In genomic region chr2:64019083-64019974, GRCh38 we compare ENCODE assay signal across 8 cellular contexts. TPM values are rescaled to one million over a fixed set of nuclear protein-coding genes. Genes with fewer than 3 reads are reported as not detected.
DNase-seq lines count a peak whose midpoint lies in the region; ATAC-seq and TF ChIP-seq lines count a peak whose summit lies in the region.

VPS54 (minus strand) TSS chr2:64019428; CDS start chr2:63983999, 35,429 bp downstream.

- H3K27ac ChIP-seq in BLaER1 treated with 17β-estradiol and CSF1 and Interleukin-3, amounts not matched to agents 10 nM and 100 nM = peak within 1 kb of the TSS; percentile 93 to 99 (median 98)
- H3K27ac ChIP-seq in neural cell (ENCODE audit: low read length) (peak within 1 kb of the TSS; percentile 75), stomach (peak within 1 kb of the TSS; percentile 95 to 100 (median 98))

- no peaks in the 10 kb centered on the region for H3K36me3 ChIP-seq in BLaER1 treated with 17β-estradiol and CSF1 and Interleukin-3, amounts not matched to agents 10 nM and 100 nM
- H3K36me3 ChIP-seq in neural cell (ENCODE audit: insufficient read depth, low read length) (no peaks in the 10 kb centered on the region), stomach (no peaks in the 10 kb centered on the region)

- peak; percentile 75 for ATAC-seq in HG03354 (IDR thresholded peaks at IDR 0.05; ENCODE audit: poor library complexity, severe bottlenecking, unreplicated experiment)

- peaks cover 17 to 43% (median 30%) of the 10 kb centered on the region in 10 experiments for H3K4me1 ChIP-seq in BLaER1 treated with 17β-estradiol and CSF1 and Interleukin-3, amounts not matched to agents 10 nM and 100 nM
- peaks cover 4 to 60% (median 44%) of the 10 kb centered on the region in 4 donors for H3K4me1 ChIP-seq in stomach

- H3K9ac ChIP-seq in BLaER1 treated with 17β-estradiol and CSF1 and Interleukin-3, amounts not matched to agents 10 nM and 100 nM = peak within 1 kb of the TSS; percentile 96 to 99 (median 98)
- peak within 1 kb of the TSS; percentile 83 for H3K9ac ChIP-seq in neural cell (ENCODE audit: low read length)

- no peaks in the 10 kb centered on the region for H3K9me2 ChIP-seq in neural cell (ENCODE audit: insufficient read depth, low read length)

- H3K27me3 ChIP-seq in BLaER1 treated with 17β-estradiol and CSF1 and Interleukin-3, amounts not matched to agents 10 nM and 100 nM = no peaks in the 10 kb centered on the region
- H3K27me3 ChIP-seq in neural cell (ENCODE audit: insufficient read depth, low read depth, low read length) (no peaks in the 10 kb centered on the region), stomach (no peaks in the 10 kb centered on the region)

- TF ChIP-seq RAD21 in neural cell (conservative IDR thresholded peaks at IDR 0.05) = no peak

- 1 to 3% (median 2%) methylated on average over 13 to 77 of the region's 77 CpGs for WGBS in stomach, 5 donors

- H3F3A ChIP-seq in neural cell (ENCODE audit: insufficient read depth, low read length, poor library complexity, severe bottlenecking) = no peaks in the 10 kb centered on the region

- TF ChIP-seq CTCF in fibroblast of the aortic adventitia (IDR thresholded peaks at IDR 0.05; ENCODE audit: insufficient read depth, low read length) (no peak), neural cell (IDR thresholded peaks at IDR 0.05; ENCODE audit: poor library complexity, severe bottlenecking) (peak; percentile 25), stomach (IDR thresholded peaks at IDR 0.05) (no peak)

- intact Hi-C loops in stomach (cut with DNase I; ENCODE audit: low total_unique reads) = no loop called here

- peak; percentile 67 for DNase-seq in RKO (ENCODE audit: low spot score)
- peak; percentile 49 for DNase-seq in activated effector memory CD4-positive, alpha-beta T cell treated with Interleukin-2 at 50 U/mL for 16 hours
- peak; percentile 62 for DNase-seq in fibroblast of the aortic adventitia (ENCODE audit: low read depth)
- peak; percentile 59 for DNase-seq in stomach

- H2AFZ ChIP-seq in neural cell (ENCODE audit: low read depth, low read length) = peak within 1 kb of the TSS; percentile 95

- peak within 1 kb of the TSS; percentile 69 to 93 (median 86) for H3K4me2 ChIP-seq in BLaER1 treated with 17β-estradiol and CSF1 and Interleukin-3, amounts not matched to agents 10 nM and 100 nM
- peak within 1 kb of the TSS; percentile 78 for H3K4me2 ChIP-seq in neural cell (ENCODE audit: low read length)

- TF ChIP-seq EP300 in neural cell (conservative IDR thresholded peaks at IDR 0.05; ENCODE audit: poor library complexity, severe bottlenecking) (peak; percentile 31), stomach (IDR thresholded peaks at IDR 0.05) (no peak)

- H3K9me3 ChIP-seq in BLaER1 treated with 17β-estradiol and CSF1 and Interleukin-3, amounts not matched to agents 10 nM and 100 nM (replicated peaks in 1 of 11) = no peaks in the 10 kb centered on the region
- H3K9me3 ChIP-seq in neural cell (ENCODE audit: low read length) = no peaks in the 10 kb centered on the region
- H3K9me3 ChIP-seq in stomach = no peaks in the 10 kb centered on the region

- peak; percentile 74 for TF ChIP-seq POLR2A in GM19099 (IDR thresholded peaks at IDR 0.05; ENCODE audit: extremely low read depth, insufficient read length, low read depth)
- no peak for TF ChIP-seq POLR2A in stomach (IDR thresholded peaks at IDR 0.05)

- peaks cover 42% of the 10 kb centered on the region for H3K79me2 ChIP-seq in neural cell (replicated peaks; ENCODE audit: insufficient read depth, low read length)

- peaks cover 0 to 20% (median 4%) of the 10 kb centered on the region in 11 experiments; a peak in 6 of 22 replicates for H4K20me1 ChIP-seq in BLaER1 treated with 17β-estradiol and CSF1 and Interleukin-3, amounts not matched to agents 10 nM and 100 nM
- no peaks in the 10 kb centered on the region for H4K20me1 ChIP-seq in neural cell (ENCODE audit: insufficient read depth)

- H3K4me3 ChIP-seq in BLaER1 treated with 17β-estradiol and CSF1 and Interleukin-3, amounts not matched to agents 10 nM and 100 nM = peak within 1 kb of the TSS; percentile 68 to 91 (median 84)
- H3K4me3 ChIP-seq in fibroblast of the aortic adventitia (ENCODE audit: low read depth, low read length) (peak within 1 kb of the TSS; percentile 77), neural cell (ENCODE audit: low read length) (peak within 1 kb of the TSS; percentile 74), stomach (peak within 1 kb of the TSS; percentile 63 to 81 (median 74))

TF ChIP-seq in neural cell, 6 proteins besides CTCF, POLR2A, EP300 and RAD21:
- peak; percentile 65 for TF ChIP-seq POLR2AphosphoS5 (IDR thresholded peaks at IDR 0.05)
- peak; percentile 47 for TF ChIP-seq MXI1 (conservative IDR thresholded peaks at IDR 0.05; ENCODE audit: poor library complexity, severe bottlenecking)
- TF ChIP-seq TAF1 (IDR thresholded peaks at IDR 0.05; ENCODE audit: low read depth) = peak; percentile 16
- TF ChIP-seq SMC3 (conservative IDR thresholded peaks at IDR 0.05; ENCODE audit: poor library complexity) = no peak
TF ChIP-seq in neural cell: peak in this region for 3.

RNA-seq across cellular contexts. Expression of gene VPS54, which starts in this region (rescaled TPM):
- total RNA-seq in fibroblast of the aortic adventitia (ENCODE audit: low replicate concordance) (8.4 and 18.1 TPM in 2 replicates), stomach (10 to 100 TPM in 3 of 5 donors, 1 to 10 TPM in 2; 3.2 to 58.9 (median 13.8) TPM)
- polyA plus RNA-seq in neural cell (34.2 and 35.3 TPM in 2 replicates), stomach (10 to 100 TPM; 10.1 to 16.8 (median 12.3) TPM)
- polyA minus RNA-seq in neural cell = 42.9 and 46.8 TPM in 2 replicates

Comparison
In these comparisons a context has a peak if more than half of its experiments do, and no peak if none do; other contexts are left out.
1. Peak in every context shown above with its lines: DNase-seq, ATAC-seq, H3K4me3 ChIP-seq and H3K27ac ChIP-seq.